In the genomic region with DNA sequence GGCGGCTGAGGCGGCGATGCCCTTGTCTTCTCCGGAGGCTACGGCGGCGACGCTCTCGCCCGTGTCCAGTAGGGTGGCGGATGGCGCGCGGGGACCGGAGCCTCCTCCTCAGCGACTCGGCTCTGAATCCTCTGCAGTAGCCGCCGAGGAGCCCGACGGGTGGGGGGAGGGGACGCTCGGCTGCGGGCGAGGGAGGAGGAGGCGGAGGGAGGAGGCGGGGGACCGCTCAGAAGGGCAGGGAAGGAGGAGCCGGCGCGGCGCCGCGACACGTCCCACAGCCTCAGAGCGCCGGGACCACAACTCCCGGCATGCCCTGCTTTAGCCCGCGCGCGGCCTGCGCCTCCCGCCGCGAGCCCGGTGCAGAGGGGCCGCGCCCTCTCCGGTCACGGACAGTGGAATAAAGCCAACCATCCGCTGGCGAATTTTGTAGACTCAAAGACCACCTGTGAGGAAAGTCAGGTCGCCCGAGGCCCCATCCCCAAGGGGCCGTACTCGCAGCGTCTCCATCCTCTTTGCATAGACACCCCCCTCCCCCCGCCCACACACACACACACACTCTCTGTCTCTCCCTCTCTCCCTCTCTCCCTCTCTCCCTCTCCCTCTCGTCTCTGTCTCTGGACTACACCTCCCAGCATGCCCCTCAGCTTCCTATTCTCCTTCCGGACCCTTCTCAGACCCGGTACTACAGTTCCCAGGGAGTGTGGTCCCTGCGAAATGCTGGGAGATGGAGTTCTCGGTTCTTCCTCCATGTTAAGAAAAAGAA, we compare ENCODE assay signal across 8 cellular contexts. TPM values are rescaled to one million over a fixed set of nuclear protein-coding genes. Genes with fewer than 3 reads are reported as not detected.
DNase-seq lines count a peak whose midpoint lies in the region; ATAC-seq and TF ChIP-seq lines count a peak whose summit lies in the region.

A gene with protein sequence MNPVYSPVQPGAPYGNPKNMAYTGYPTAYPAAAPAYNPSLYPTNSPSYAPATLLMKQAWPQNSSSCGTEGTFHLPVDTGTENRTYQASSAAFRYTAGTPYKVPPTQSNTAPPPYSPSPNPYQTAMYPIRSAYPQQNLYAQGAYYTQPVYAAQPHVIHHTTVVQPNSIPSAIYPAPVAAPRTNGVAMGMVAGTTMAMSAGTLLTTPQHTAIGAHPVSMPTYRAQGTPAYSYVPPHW (minus strand): TSS at position 157 of the 763 bp plus-strand sequence. CDS start 129,638 bp downstream, outside the sequence.

- DNase-seq in DMS 273 treated with DMSO at 0.1 percent for 48 hours (lab: John Stamatoyannopoulos, UW) = peak; percentile 94
- DNase-seq in HuH-7.5 (ENCODE audit: low spot score) = peak; percentile 90
- DNase-seq in activated CD8-positive, alpha-beta memory T cell treated with anti-CD3 and anti-CD28 coated beads, Interleukin-2, amount 50 U/mL, for 48 hours = peak; percentile 93
- peak; percentile 92 for DNase-seq in endothelial cell (ENCODE audit: low spot score)
- DNase-seq in mesothelial cell of epicardium (ENCODE audit: low spot score in 2 of 2, unreplicated experiment in 2 of 2) = peak; percentile 87 to 88
- peak; percentile 92 for DNase-seq in stimulated activated CD8-positive, alpha-beta memory T cell treated with anti-CD3 and anti-CD28 coated beads, Interleukin-15, amount 100 ng/mL, for 48 hours (ENCODE audit: low read depth in 2 of 2)

- H3K4me3 Mint-ChIP-seq in endothelial cell (ENCODE audit: unreplicated experiment) (peak within 1 kb of the TSS; percentile 94), mesothelial cell of epicardium (peak within 1 kb of the TSS; percentile 87)

- H3K79me2 ChIP-seq in OCI-LY3 (ENCODE audit: low read length) = peaks cover 30% of the 10 kb centered on the region

- H3K27ac ChIP-seq in OCI-LY3 (ENCODE audit: low read length) = peak within 1 kb of the TSS; percentile 75

- peak within 1 kb of the TSS; percentile 89 for H3K27ac Mint-ChIP-seq in endothelial cell (ENCODE audit: unreplicated experiment)
- peak within 1 kb of the TSS; percentile 93 for H3K27ac Mint-ChIP-seq in mesothelial cell of epicardium

- no peak for TF ChIP-seq CTCF in OCI-LY3 (IDR thresholded peaks at IDR 0.05; ENCODE audit: low read depth, low read length)
- no peak for TF ChIP-seq CTCF in endothelial cell (IDR thresholded peaks at IDR 0.05; ENCODE audit: unreplicated experiment)
- TF ChIP-seq CTCF in mesothelial cell of epicardium (IDR thresholded peaks at IDR 0.05; ENCODE audit: unreplicated experiment) = peak; percentile 28

- ATAC-seq in GM21515 (IDR thresholded peaks at IDR 0.05; ENCODE audit: unreplicated experiment) = peak; percentile 90

- H3K9me3 Mint-ChIP-seq in endothelial cell (ENCODE audit: unreplicated experiment) (no peaks in the 10 kb centered on the region), mesothelial cell of epicardium (no peaks in the 10 kb centered on the region)

- H3K36me3 Mint-ChIP-seq in endothelial cell (ENCODE audit: low read depth, unreplicated experiment) = peaks cover 10% of the 10 kb centered on the region
- H3K36me3 Mint-ChIP-seq in mesothelial cell of epicardium = no peaks in the 10 kb centered on the region

- H3K27me3 Mint-ChIP-seq in endothelial cell (ENCODE audit: unreplicated experiment) (peaks cover 6% of the 10 kb centered on the region), mesothelial cell of epicardium (ENCODE audit: low read depth) (no peaks in the 10 kb centered on the region)

- H3K9me3 ChIP-seq in OCI-LY3 (ENCODE audit: insufficient read depth, low read length) = no peaks in the 10 kb centered on the region

- H2AFZ ChIP-seq in OCI-LY3 (ENCODE audit: low read depth, low read length) = peak within 1 kb of the TSS; percentile 95

- H3K4me2 ChIP-seq in OCI-LY3 (ENCODE audit: low read length) = peak within 1 kb of the TSS; percentile 95

- H3K4me1 Mint-ChIP-seq in endothelial cell (ENCODE audit: unreplicated experiment) (peaks cover 17% of the 10 kb centered on the region), mesothelial cell of epicardium (peaks cover 29% of the 10 kb centered on the region)

- H3K9ac ChIP-seq in OCI-LY3 (ENCODE audit: low read length) = peak within 1 kb of the TSS; percentile 85

- H3K36me3 ChIP-seq in OCI-LY3 (replicated peaks; ENCODE audit: low read depth, low read length) = no peaks in the 10 kb centered on the region

- peak within 1 kb of the TSS; percentile 85 for H3K4me3 ChIP-seq in OCI-LY3 (ENCODE audit: low read length)

- peaks cover 12% of the 10 kb centered on the region for H3K4me1 ChIP-seq in OCI-LY3 (ENCODE audit: low read length)

- no peaks in the 10 kb centered on the region for H3K27me3 ChIP-seq in OCI-LY3 (ENCODE audit: low read depth, low read length)

- H4K20me1 ChIP-seq in OCI-LY3 (ENCODE audit: insufficient read depth, low read length) = peaks cover 8% of the 10 kb centered on the region

RNA-seq across cellular contexts. Expression of the gene that starts here (rescaled TPM):
- total RNA-seq in endothelial cell (ENCODE audit: unreplicated experiment) (21.2 TPM), mesothelial cell of epicardium (60.9 to 63.5 TPM (median 61.8 TPM) in 3 replicates)

Comparison
In these comparisons a context has a peak if more than half of its experiments do, and no peak if none do; other contexts are left out.
1. Peak in every context shown above with its lines: DNase-seq, ATAC-seq, H3K4me3 ChIP-seq and H3K27ac ChIP-seq.